In genomic region chr16:1772362-1772907, GRCh38 we compare ENCODE assay signal across 8 cellular contexts.
DNase-seq lines count a peak whose midpoint lies in the region; ATAC-seq and TF ChIP-seq lines count a peak whose summit lies in the region.

Gene EME2, plus strand, starts transcription at chr16:1772810. Its CDS starts 418 bp downstream, at chr16:1773228.

- H3K36me3 Mint-ChIP-seq in memory B cell: peaks cover 7% of the 10 kb centered on the region

- H3K4me3 ChIP-seq in GM12875 (ENCODE audit: low read depth, low read length): peak within 1 kb of the TSS; percentile 96
- H3K4me3 ChIP-seq in choroid plexus epithelial cell (ENCODE audit: low read depth, low read length): peak within 1 kb of the TSS; percentile 83

- TF ChIP-seq CTCF in GM12875 (IDR thresholded peaks at IDR 0.05; ENCODE audit: borderline replicate concordance, insufficient read depth, low read depth, low read length) (no peak), choroid plexus epithelial cell (conservative IDR thresholded peaks at IDR 0.05; ENCODE audit: low read depth, low read length) (no peak)

- DNase-seq in UCSD-AML1 (lab: John Stamatoyannopoulos, UW; ENCODE audit: unreplicated experiment) (peak; percentile 41), choroid plexus epithelial cell (ENCODE audit: low read depth) (peak; percentile 54), memory B cell (ENCODE audit: low spot score in 2 of 2) (peak in 1 of 2 donors; percentile 47)
- DNase-seq in stimulated activated naive CD8-positive, alpha-beta T cell treated with anti-CD3 and anti-CD28 coated beads, Interleukin-15, Interleukin-2, amounts not matched to agents 100 U/mL and 50 U/mL, for 24 hours: peak; percentile 67

- no peaks in the 10 kb centered on the region for H3K27me3 Mint-ChIP-seq in memory B cell

- ATAC-seq in HG03442 (IDR thresholded peaks at IDR 0.05; ENCODE audit: unreplicated experiment) (peak; percentile 4), memory B cell (ENCODE audit: low read depth) (peak; percentile 19), GM19328 (IDR thresholded peaks at IDR 0.05; ENCODE audit: unreplicated experiment) (no peak), GM21576 (IDR thresholded peaks at IDR 0.05; ENCODE audit: unreplicated experiment) (no peak)
- peak; percentile 15 for ATAC-seq in stimulated activated naive CD8-positive, alpha-beta T cell treated with anti-CD3 and anti-CD28 coated beads, Interleukin-15, Interleukin-2, amounts not matched to agents 100 U/mL and 50 U/mL, for 24 hours

- no peaks in the 10 kb centered on the region for H3K9me3 Mint-ChIP-seq in memory B cell

- H3K27ac Mint-ChIP-seq in memory B cell: peak within 1 kb of the TSS; percentile 83

- peaks cover 7% of the 10 kb centered on the region for H3K4me1 Mint-ChIP-seq in memory B cell

- peak within 1 kb of the TSS; percentile 90 for H3K4me3 Mint-ChIP-seq in memory B cell

Comparison
In these comparisons a context has a peak if more than half of its experiments do, and no peak if none do; other contexts are left out.
1. ATAC-seq: peak in HG03442 (single experiment), memory B cell (single experiment) and stimulated activated naive CD8-positive, alpha-beta T cell treated with anti-CD3 and anti-CD28 coated beads, Interleukin-15, Interleukin-2, amounts not matched to agents 100 U/mL and 50 U/mL, for 24 hours (single experiment); none in GM19328 (single experiment) and GM21576 (single experiment).